In the genomic region with DNA sequence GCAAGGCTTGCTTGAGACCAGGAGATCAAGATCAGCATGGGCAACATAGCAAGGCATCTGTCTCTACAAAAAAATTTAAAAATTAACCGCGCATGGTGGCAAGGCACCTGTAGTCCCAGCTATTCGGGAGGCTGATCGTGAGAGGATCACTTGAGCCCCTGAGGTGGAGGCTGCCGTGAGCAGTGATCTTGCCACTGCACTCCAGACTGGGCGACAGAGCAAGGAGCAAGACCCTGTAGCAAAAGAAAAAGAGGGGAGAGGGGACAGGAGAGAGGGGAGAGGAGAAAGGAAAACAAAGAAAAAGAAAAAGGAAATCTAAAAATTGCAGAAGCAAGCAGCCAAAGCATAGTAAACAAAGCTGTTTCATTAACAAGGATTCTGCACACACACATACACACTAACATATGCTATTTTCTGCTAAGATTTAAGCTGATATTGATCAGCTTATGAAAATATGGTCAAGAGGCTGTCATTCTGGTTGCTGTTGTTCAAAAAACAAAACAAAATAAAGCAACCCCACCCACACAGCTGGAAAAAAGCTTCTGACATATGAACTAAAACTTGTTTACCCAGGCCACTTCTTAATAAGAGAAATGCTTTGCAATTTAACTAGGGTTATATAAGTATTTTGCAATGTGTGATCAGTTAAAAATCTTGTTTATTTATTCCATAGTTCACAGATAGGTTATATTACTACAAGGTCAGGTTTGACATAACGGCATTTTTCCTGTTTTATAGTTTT, we compare ENCODE assay signal across 8 cellular contexts. TPM values are rescaled to one million over a fixed set of nuclear protein-coding genes. Genes with fewer than 3 reads are reported as not detected.
DNase-seq lines count a peak whose midpoint lies in the region; ATAC-seq and TF ChIP-seq lines count a peak whose summit lies in the region.
"Had no signal": no experiment of that assay in that cellular context is flagged by ENCODE, and none has a peak within 500 bp of the region (broad histone marks: within the 10 kb centered on the region; RNA-seq: fewer than 3 reads in every experiment).

No MANE protein-coding gene starts in this region.

- no peaks in the 10 kb centered on the region for H3K4me1 ChIP-seq in GM23338 (ENCODE audit: insufficient read depth)
- H3K4me1 ChIP-seq in gastroesophageal sphincter: peaks cover 0 to 55% (median 4%) of the 10 kb centered on the region in 3 donors
- peaks cover 11% of the 10 kb centered on the region for H3K4me1 ChIP-seq in smooth muscle cell (ENCODE audit: low read depth)

- H3K27ac ChIP-seq in GM23338 (ENCODE audit: low read depth) (no peak overlapping the region), gastroesophageal sphincter (peak overlapping the region in 3 of 4 donors; percentile 19 to 94 (median 93)), smooth muscle cell (ENCODE audit: low read depth) (peak overlapping the region; percentile 94)

- 0 out of 2 replicates have a peak, but pooled peaks cover 6% of the 10 kb centered on the region for H4K20me1 ChIP-seq in GM23338 (replicated peaks; ENCODE audit: insufficient read depth)
- H4K20me1 ChIP-seq in smooth muscle cell (ENCODE audit: low read depth): peaks cover 48% of the 10 kb centered on the region

- H3K4me3 Mint-ChIP-seq in GM23338: peak overlapping the region; percentile 85

- peaks cover 15% of the 10 kb centered on the region; the same call in 2 of the 3 replicates for H3K4me1 Mint-ChIP-seq in GM23338

- TF ChIP-seq CTCF in GM23338 (conservative IDR thresholded peaks at IDR 0.05; ENCODE audit: low read depth in 2 of 2): no peak
- no peak for TF ChIP-seq CTCF in WI38 (IDR thresholded peaks at IDR 0.05; ENCODE audit: low read depth, low read length)
- no peak for TF ChIP-seq CTCF in gastroesophageal sphincter (IDR thresholded peaks at IDR 0.05)
- no peak for TF ChIP-seq CTCF in smooth muscle cell (IDR thresholded peaks at IDR 0.05; ENCODE audit: borderline replicate concordance, insufficient read depth, poor library complexity, severe bottlenecking)

- H3K4me3 ChIP-seq in GM23338 (peak overlapping the region; percentile 85), WI38 (ENCODE audit: low read depth, low read length) (peak overlapping the region; percentile 69), gastroesophageal sphincter (peak overlapping the region; percentile 61 to 73), smooth muscle cell (peak overlapping the region; percentile 92)

- H3K27me3 ChIP-seq in GM23338 (ENCODE audit: insufficient read depth): no peaks in the 10 kb centered on the region
- no peaks in the 10 kb centered on the region for H3K27me3 ChIP-seq in gastroesophageal sphincter
- no peaks in the 10 kb centered on the region for H3K27me3 ChIP-seq in smooth muscle cell (ENCODE audit: low read depth)

- H2AFZ ChIP-seq in GM23338 (no peak overlapping the region), smooth muscle cell (ENCODE audit: low read depth) (no peak overlapping the region)

- 13 to 20% methylated on average over 4 to 7 of the region's 7 CpGs for WGBS in gastroesophageal sphincter (ENCODE audit: low coverage in 1 of 2), 2 donors
- 77% methylated on average over 7 of the region's 7 CpGs for WGBS in smooth muscle cell (ENCODE audit: low lambda C conversion rate)

- H3K36me3 ChIP-seq in GM23338 (ENCODE audit: insufficient read depth) (no peaks in the 10 kb centered on the region), gastroesophageal sphincter (peaks cover 0 to 10% of the 10 kb centered on the region in 2 donors), smooth muscle cell (ENCODE audit: low read depth) (no peaks in the 10 kb centered on the region)

- H3K27ac Mint-ChIP-seq in GM23338: no peak overlapping the region

- no peaks in the 10 kb centered on the region for H3K9me3 Mint-ChIP-seq in GM23338

- H3K9me3 ChIP-seq in gastroesophageal sphincter (no peaks in the 10 kb centered on the region), smooth muscle cell (replicated peaks; ENCODE audit: low read depth) (no peaks in the 10 kb centered on the region)

- TF ChIP-seq EP300 in gastroesophageal sphincter (IDR thresholded peaks at IDR 0.05): no peak

- H3K27me3 Mint-ChIP-seq in GM23338 (ENCODE audit: insufficient read depth, low read depth, poor library complexity): no peaks in the 10 kb centered on the region

- H3K79me2 ChIP-seq in GM23338 (replicated peaks; ENCODE audit: insufficient read depth) (peaks cover 61% of the 10 kb centered on the region), smooth muscle cell (ENCODE audit: low read depth) (peaks cover 62% of the 10 kb centered on the region)

- H3K4me2 ChIP-seq in GM23338: peak overlapping the region; percentile 89
- peak overlapping the region; percentile 95 for H3K4me2 ChIP-seq in smooth muscle cell

- H3F3A ChIP-seq in GM23338 (replicated peaks; ENCODE audit: low read depth) (no peaks in the 10 kb centered on the region; the same call in 1 of the 2 replicates), smooth muscle cell (ENCODE audit: low read depth) (peaks cover 14% of the 10 kb centered on the region)

- H3K9me2 ChIP-seq in GM23338 (ENCODE audit: insufficient read depth): no peaks in the 10 kb centered on the region

- peak overlapping the region; percentile 93 for H3K9ac ChIP-seq in smooth muscle cell (ENCODE audit: low read depth)

- ATAC-seq in GM23338: no peak
- no peak for ATAC-seq in gastroesophageal sphincter
- no peak for ATAC-seq in left lobe of liver

- peaks cover 19% of the 10 kb centered on the region; the same call in 2 of the 3 replicates for H3K36me3 Mint-ChIP-seq in GM23338 (ENCODE audit: low read depth)

- DNase-seq in GM23338 (ENCODE audit: low spot score): no peak
- DNase-seq in smooth muscle cell (lab: John Stamatoyannopoulos, UW; ENCODE audit: unreplicated experiment): no peak
- DNase-seq in NCI-H2171 treated with DMSO at 0.1 percent for 48 hours (lab: John Stamatoyannopoulos, UW): no peak
- no peak for DNase-seq in H4 (ENCODE audit: low spot score)
- DNase-seq in left lobe of liver (ENCODE audit: low spot score): no peak

- no peak for TF ChIP-seq POLR2A in gastroesophageal sphincter (IDR thresholded peaks at IDR 0.05)

TF ChIP-seq in GM23338, 12 proteins besides CTCF, POLR2A, EP300 and RAD21:
- TF ChIP-seq ZNF331 (CRISPR knock-in tag; IDR thresholded peaks at IDR 0.05; ENCODE audit: low read depth) (no peak), CREB1 (CRISPR knock-in tag; IDR thresholded peaks at IDR 0.05; ENCODE audit: low read depth) (no peak)
- TF ChIP-seq, protein P1, sequence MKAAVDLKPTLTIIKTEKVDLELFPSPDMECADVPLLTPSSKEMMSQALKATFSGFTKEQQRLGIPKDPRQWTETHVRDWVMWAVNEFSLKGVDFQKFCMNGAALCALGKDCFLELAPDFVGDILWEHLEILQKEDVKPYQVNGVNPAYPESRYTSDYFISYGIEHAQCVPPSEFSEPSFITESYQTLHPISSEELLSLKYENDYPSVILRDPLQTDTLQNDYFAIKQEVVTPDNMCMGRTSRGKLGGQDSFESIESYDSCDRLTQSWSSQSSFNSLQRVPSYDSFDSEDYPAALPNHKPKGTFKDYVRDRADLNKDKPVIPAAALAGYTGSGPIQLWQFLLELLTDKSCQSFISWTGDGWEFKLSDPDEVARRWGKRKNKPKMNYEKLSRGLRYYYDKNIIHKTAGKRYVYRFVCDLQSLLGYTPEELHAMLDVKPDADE (IDR thresholded peaks at IDR 0.05): no peak

RNA-seq across cellular contexts. Expression of a gene that starts 1.8 kb away (rescaled TPM):
- total RNA-seq in GM23338 (2014; rRNA removed; shearing (Covaris generic)): 30.3 and 31.9 TPM in 2 replicates
- polyA plus RNA-seq in GM23338 (2016; fragmentation: Nextera tagmentation; extraction: Ambion mirVana) (10.5 and 11.4 TPM in 2 replicates), smooth muscle cell (28.8 and 33.7 TPM in 2 replicates)
- total RNA-seq in gastroesophageal sphincter (10 to 100 TPM; 43.2 to 53.2 (median 50.2) TPM), smooth muscle cell (33.8 and 35.8 TPM in 2 replicates), left lobe of liver (26.1 TPM)
- 13.0 and 13.7 TPM in 2 replicates for total RNA-seq in H4 (2014; rRNA removed; shearing (Covaris generic))

RNA-seq across cellular contexts. Expression of a gene that starts 12.3 kb away (rescaled TPM):
- not detected in 2 replicates for total RNA-seq in GM23338 (2014; rRNA removed; shearing (Covaris generic))
- polyA plus RNA-seq in GM23338 (2016; fragmentation: Nextera tagmentation; extraction: Ambion mirVana) (not detected in 2 replicates), smooth muscle cell (not detected in 2 replicates)
- total RNA-seq in gastroesophageal sphincter (not detected), smooth muscle cell (not detected in 2 replicates), left lobe of liver (not detected)
- not detected in 2 replicates for total RNA-seq in H4 (2014; rRNA removed; shearing (Covaris generic))
- total RNA-seq: bronchial epithelial cell had no signal

RNA-seq across cellular contexts. Expression of a gene that starts 51.5 kb away (rescaled TPM):
- total RNA-seq in GM23338 (2014; rRNA removed; shearing (Covaris generic)): 33.0 and 47.4 TPM in 2 replicates
- 15.1 and 16.9 TPM in 2 replicates for polyA plus RNA-seq in GM23338 (2016; fragmentation: Nextera tagmentation; extraction: Ambion mirVana)
- total RNA-seq in gastroesophageal sphincter: 10 to 100 TPM; 21.9 to 32.2 (median 28.7) TPM
- total RNA-seq in smooth muscle cell: 19.1 and 36.6 TPM in 2 replicates
- 11.3 and 11.6 TPM in 2 replicates for polyA plus RNA-seq in smooth muscle cell
- 15.9 and 26.2 TPM in 2 replicates for total RNA-seq in H4 (2014; rRNA removed; shearing (Covaris generic))
- 14.0 TPM for total RNA-seq in left lobe of liver
